Comparison of ENCODE assay signal across 8 cellular contexts in genomic region chr16:85227262-85227923, GRCh38.
DNase-seq lines count a peak whose midpoint lies in the region; ATAC-seq and TF ChIP-seq lines count a peak whose summit lies in the region.

No MANE protein-coding gene starts in this region.

- no peak overlapping the region for H3K27ac Mint-ChIP-seq in activated naive CD8-positive, alpha-beta T cell treated with anti-CD3 and anti-CD28 coated beads, Interleukin-2, amount 50 U/mL, for 24 hours
- H3K27ac Mint-ChIP-seq in activated naive CD8-positive, alpha-beta T cell treated with anti-CD3 and anti-CD28 coated beads for 36 hours = no peak overlapping the region
- no peak overlapping the region for H3K27ac Mint-ChIP-seq in type B pancreatic cell

- H3K36me3 ChIP-seq in NT2/D1 (ENCODE audit: insufficient read depth, insufficient read length, low read length) = peaks cover 8% of the 10 kb centered on the region
- H3K36me3 ChIP-seq in lower lobe of right lung = no peaks in the 10 kb centered on the region

- H3K4me1 Mint-ChIP-seq in activated naive CD8-positive, alpha-beta T cell treated with anti-CD3 and anti-CD28 coated beads, Interleukin-2, amount 50 U/mL, for 24 hours = no peaks in the 10 kb centered on the region
- no peaks in the 10 kb centered on the region for H3K4me1 Mint-ChIP-seq in activated naive CD8-positive, alpha-beta T cell treated with anti-CD3 and anti-CD28 coated beads for 36 hours
- H3K4me1 Mint-ChIP-seq in type B pancreatic cell (ENCODE audit: unreplicated experiment) = peaks cover 66% of the 10 kb centered on the region

- no peak overlapping the region for H3K4me3 Mint-ChIP-seq in activated naive CD8-positive, alpha-beta T cell treated with anti-CD3 and anti-CD28 coated beads, Interleukin-2, amount 50 U/mL, for 24 hours
- no peak overlapping the region for H3K4me3 Mint-ChIP-seq in activated naive CD8-positive, alpha-beta T cell treated with anti-CD3 and anti-CD28 coated beads for 36 hours
- H3K4me3 Mint-ChIP-seq in type B pancreatic cell = peak overlapping the region; percentile 17

- H3K27me3 Mint-ChIP-seq in activated naive CD8-positive, alpha-beta T cell treated with anti-CD3 and anti-CD28 coated beads, Interleukin-2, amount 50 U/mL, for 24 hours = peaks cover 8% of the 10 kb centered on the region
- no peaks in the 10 kb centered on the region for H3K27me3 Mint-ChIP-seq in activated naive CD8-positive, alpha-beta T cell treated with anti-CD3 and anti-CD28 coated beads for 36 hours
- peaks cover 8% of the 10 kb centered on the region for H3K27me3 Mint-ChIP-seq in type B pancreatic cell

- no peak overlapping the region for H3K27ac ChIP-seq in lower lobe of right lung

- H3K9me3 Mint-ChIP-seq in activated naive CD8-positive, alpha-beta T cell treated with anti-CD3 and anti-CD28 coated beads, Interleukin-2, amount 50 U/mL, for 24 hours = no peaks in the 10 kb centered on the region
- H3K9me3 Mint-ChIP-seq in activated naive CD8-positive, alpha-beta T cell treated with anti-CD3 and anti-CD28 coated beads for 36 hours = no peaks in the 10 kb centered on the region
- H3K9me3 Mint-ChIP-seq in type B pancreatic cell = peaks cover 5% of the 10 kb centered on the region

- intact Hi-C loops in lower lobe of right lung (cut with DNase I) = no loop called here

- ATAC-seq in activated naive CD8-positive, alpha-beta T cell treated with anti-CD3 and anti-CD28 coated beads, Interleukin-2, amount 50 U/mL, for 24 hours = peak; percentile 21
- ATAC-seq in HG02885 (IDR thresholded peaks at IDR 0.05; ENCODE audit: poor library complexity, unreplicated experiment) = peak; percentile 76
- no peak for ATAC-seq in lower lobe of right lung

- TF ChIP-seq CTCF in type B pancreatic cell (conservative IDR thresholded peaks at IDR 0.05) (no peak), lower lobe of right lung (IDR thresholded peaks at IDR 0.05) (no peak)

- H3K9me3 ChIP-seq in NT2/D1 (ENCODE audit: insufficient read depth, low read length) (peaks cover 10% of the 10 kb centered on the region; the same call in 1 of the 2 replicates), lower lobe of right lung (no peaks in the 10 kb centered on the region)

- H3K4me3 ChIP-seq in NT2/D1 (ENCODE audit: insufficient read length, low read depth) (no peak overlapping the region), lower lobe of right lung (no peak overlapping the region)

- H3K27me3 ChIP-seq in NT2/D1 (ENCODE audit: insufficient read depth, insufficient read length) = no peaks in the 10 kb centered on the region
- H3K27me3 ChIP-seq in lower lobe of right lung (ENCODE audit: low read depth) = no peaks in the 10 kb centered on the region

- no peaks in the 10 kb centered on the region for H3K36me3 Mint-ChIP-seq in activated naive CD8-positive, alpha-beta T cell treated with anti-CD3 and anti-CD28 coated beads, Interleukin-2, amount 50 U/mL, for 24 hours (ENCODE audit: low read depth)
- H3K36me3 Mint-ChIP-seq in activated naive CD8-positive, alpha-beta T cell treated with anti-CD3 and anti-CD28 coated beads for 36 hours = no peaks in the 10 kb centered on the region
- peaks cover 12% of the 10 kb centered on the region for H3K36me3 Mint-ChIP-seq in type B pancreatic cell

- H3K4me1 ChIP-seq in NT2/D1 (ENCODE audit: insufficient read depth, insufficient read length) = peaks cover 20% of the 10 kb centered on the region
- peaks cover 6% of the 10 kb centered on the region for H3K4me1 ChIP-seq in lower lobe of right lung

- no peak for DNase-seq in activated naive CD8-positive, alpha-beta T cell treated with anti-CD3 and anti-CD28 coated beads, Interleukin-2, amount 50 U/mL, for 24 hours
- no peak for DNase-seq in activated naive CD8-positive, alpha-beta T cell treated with anti-CD3 and anti-CD28 coated beads for 36 hours
- DNase-seq in NT2/D1 (ENCODE audit: low read depth, low spot score) (no peak), type B pancreatic cell (ENCODE audit: extremely low spot score, unreplicated experiment) (no peak), activated T-cell treated with anti-CD3 and anti-CD28 coated beads for 4 hours (no peak), lower lobe of right lung (no peak), NCI-H2081 (lab: John Stamatoyannopoulos, UW) (no peak)

- H3K9ac ChIP-seq in NT2/D1 (ENCODE audit: insufficient read length, low read depth) = peak overlapping the region; percentile 65

Comparison
In these comparisons a context has a peak if more than half of its experiments do, and no peak if none do; other contexts are left out.
1. ATAC-seq: peak in activated naive CD8-positive, alpha-beta T cell treated with anti-CD3 and anti-CD28 coated beads, Interleukin-2, amount 50 U/mL, for 24 hours (single experiment) and HG02885 (single experiment); none in lower lobe of right lung (0 of 2).